ENCODE assay signal across 8 cellular contexts in genomic region chr4:47837582-47838294, GRCh38. TPM values are rescaled to one million over a fixed set of nuclear protein-coding genes. Genes with fewer than 3 reads are reported as not detected.
DNase-seq lines count a peak whose midpoint lies in the region; ATAC-seq and TF ChIP-seq lines count a peak whose summit lies in the region.

Gene CORIN (minus strand): TSS chr4:47838067. CDS start chr4:47837949, 118 bp downstream.

- peaks cover 0 to 30% of the 10 kb centered on the region in 2 donors for H3K27me3 ChIP-seq in left lung

- peaks cover 17% of the 10 kb centered on the region for H3K27me3 Mint-ChIP-seq in stimulated activated naive CD8-positive, alpha-beta T cell treated with anti-CD3 and anti-CD28 coated beads, Interleukin-15, Interleukin-2, amounts not matched to agents 100 ng/mL and 50 ng/mL, for 24 hours

- peak within 1 kb of the TSS; percentile 80 for H3K4me3 Mint-ChIP-seq in stimulated activated naive CD8-positive, alpha-beta T cell treated with anti-CD3 and anti-CD28 coated beads, Interleukin-15, Interleukin-2, amounts not matched to agents 100 ng/mL and 50 ng/mL, for 24 hours

- peaks cover 37% of the 10 kb centered on the region for H3K4me1 Mint-ChIP-seq in stimulated activated naive CD8-positive, alpha-beta T cell treated with anti-CD3 and anti-CD28 coated beads, Interleukin-15, Interleukin-2, amounts not matched to agents 100 ng/mL and 50 ng/mL, for 24 hours (ENCODE audit: low read depth)

- no peaks in the 10 kb centered on the region for H3K36me3 Mint-ChIP-seq in stimulated activated naive CD8-positive, alpha-beta T cell treated with anti-CD3 and anti-CD28 coated beads, Interleukin-15, Interleukin-2, amounts not matched to agents 100 ng/mL and 50 ng/mL, for 24 hours (ENCODE audit: low read depth)

- H3K9me3 Mint-ChIP-seq in stimulated activated naive CD8-positive, alpha-beta T cell treated with anti-CD3 and anti-CD28 coated beads, Interleukin-15, Interleukin-2, amounts not matched to agents 100 ng/mL and 50 ng/mL, for 24 hours: no peaks in the 10 kb centered on the region

- peak; percentile 46 for ATAC-seq in left lung

- H3K4me3 ChIP-seq in GM08714 (ENCODE audit: low read length): peak within 1 kb of the TSS; percentile 59; the same call in 1 of the 2 replicates
- H3K4me3 ChIP-seq in HEK293 (ENCODE audit: low read depth, low read length): peak within 1 kb of the TSS; percentile 58
- H3K4me3 ChIP-seq in cardiac fibroblast (replicated peaks in 1 of 2; ENCODE audit: low read depth in 2 of 2, low read length in 2 of 2): peak within 1 kb of the TSS; percentile 62
- peak within 1 kb of the TSS; percentile 43 to 44 for H3K4me3 ChIP-seq in left lung

- H3K9me3 ChIP-seq in HEK293 (ENCODE audit: control insufficient read depth, insufficient read depth, low read depth, low read length) (no peaks in the 10 kb centered on the region), left lung (no peaks in the 10 kb centered on the region)

- no peak within 1 kb of the TSS for H3K27ac Mint-ChIP-seq in stimulated activated naive CD8-positive, alpha-beta T cell treated with anti-CD3 and anti-CD28 coated beads, Interleukin-15, Interleukin-2, amounts not matched to agents 100 ng/mL and 50 ng/mL, for 24 hours

- intact Hi-C loops in left lung (cut with DNase I): loop anchor here in 1 of 2 donors (10.0 kb wide), 1 partner anchor 153 kb away; no protein-coding TSS in a partner anchor

- H3K4me1 ChIP-seq in HEK293 (ENCODE audit: control insufficient read depth, insufficient read depth, low read length): no peaks in the 10 kb centered on the region
- peaks cover 8 to 33% of the 10 kb centered on the region in 2 donors for H3K4me1 ChIP-seq in left lung

- H3K36me3 ChIP-seq in HEK293 (ENCODE audit: control insufficient read depth in 2 of 2, insufficient read depth in 1 of 2, low read length in 2 of 2) (peaks cover 0 to 5% of the 10 kb centered on the region in 2 experiments; a peak in 1 of 3 replicates), left lung (no peaks in the 10 kb centered on the region)

- TF ChIP-seq CTCF in HEK293 (tag by site-specific recombination; IDR thresholded peaks at IDR 0.05): no peak
- no peak for TF ChIP-seq CTCF in cardiac fibroblast (IDR thresholded peaks at IDR 0.05; ENCODE audit: low read depth, low read length)
- no peak for TF ChIP-seq CTCF in left lung (IDR thresholded peaks at IDR 0.05)
- TF ChIP-seq CTCF in GM20000 (IDR thresholded peaks at IDR 0.05; ENCODE audit: extremely low read depth, missing control alignments): no peak

- DNase-seq in NCI-H69 (lab: John Stamatoyannopoulos, UW) (peak; percentile 43), cardiac fibroblast (ENCODE audit: low read depth in 2 of 2) (no peak), left lung (peak; percentile 36 to 85), HPDE6-E6E7 (ENCODE audit: extremely low spot score) (no peak), GM20000 (ENCODE audit: low spot score) (no peak)

- H3K27ac ChIP-seq in HEK293 (ENCODE audit: extremely low read depth, low read depth, low read length) (no peak within 1 kb of the TSS; the same call in 1 of the 2 replicates), left lung (no peak within 1 kb of the TSS)

- CTCF ChIA-PET in HEK293 (lab: Yijun Ruan, JAX): interaction anchor here (0.6 to 3.1 kb wide), 10 partner anchors 28 to 675 kb away, joined by 3 to 46 read pairs (median 4); no protein-coding TSS in a partner anchor

- POLR2A ChIA-PET in HEK293 (lab: Yijun Ruan, JAX): no interaction called here

TF ChIP-seq in HEK293, 187 proteins besides CTCF, POLR2A, EP300 and RAD21:
- 0 out of 2 replicates have a peak, but pooled peaks have one; percentile 21 for TF ChIP-seq EGR2 (tag by site-specific recombination; IDR thresholded peaks at IDR 0.05; ENCODE audit: low read depth)
- TF ChIP-seq ZBTB20 (tag by site-specific recombination; IDR thresholded peaks at IDR 0.05): peak; percentile 35
- no peak for TF ChIP-seq ZFP69B (tag by site-specific recombination; IDR thresholded peaks at IDR 0.05)
- TF ChIP-seq TCF7L2 (IDR thresholded peaks at IDR 0.05; ENCODE audit: borderline replicate concordance, low read depth, low read length): no peak
- peak; percentile 52 for TF ChIP-seq ZBTB17 (tag by site-specific recombination; IDR thresholded peaks at IDR 0.05)
- TF ChIP-seq OSR2 (tag by site-specific recombination; IDR thresholded peaks at IDR 0.05): no peak
- peak; percentile 41; the same call in 1 of the 2 replicates for TF ChIP-seq SP3 (tag by site-specific recombination; IDR thresholded peaks at IDR 0.05)
- TF ChIP-seq ZBTB8A (tag by site-specific recombination; IDR thresholded peaks at IDR 0.05): 0 out of 2 replicates have a peak, but pooled peaks have one; percentile 4
- no peak for TF ChIP-seq ZNF202 (tag by site-specific recombination; IDR thresholded peaks at IDR 0.05; ENCODE audit: borderline replicate concordance)
- TF ChIP-seq SP2 (tag by site-specific recombination; IDR thresholded peaks at IDR 0.05): peak; percentile 71
- TF ChIP-seq ZNF600 (tag by site-specific recombination; IDR thresholded peaks at IDR 0.05): 0 out of 2 replicates have a peak, but pooled peaks have one; percentile 29
- peak; percentile 84 for TF ChIP-seq KLF1 (tag by site-specific recombination; IDR thresholded peaks at IDR 0.05)
- no peak for TF ChIP-seq ZNF549 (tag by site-specific recombination; IDR thresholded peaks at IDR 0.05)
- TF ChIP-seq ZBTB26 (tag by site-specific recombination; optimal IDR thresholded peaks at IDR 0.05): peak; percentile 1
- 0 out of 2 replicates have a peak, but pooled peaks have one; percentile 20 for TF ChIP-seq KLF9 (tag by site-specific recombination; IDR thresholded peaks at IDR 0.05; ENCODE audit: low read depth)
- TF ChIP-seq ZNF48 (tag by site-specific recombination; IDR thresholded peaks at IDR 0.05): no peak
- no peak for TF ChIP-seq ZNF174 (tag by site-specific recombination; IDR thresholded peaks at IDR 0.05)
- 0 out of 2 replicates have a peak, but pooled peaks have one; percentile 3 for TF ChIP-seq ZNF777 (tag by site-specific recombination; IDR thresholded peaks at IDR 0.05; ENCODE audit: borderline replicate concordance)
- TF ChIP-seq ZNF121 (tag by site-specific recombination; IDR thresholded peaks at IDR 0.05): no peak
- no peak for TF ChIP-seq ZNF354C (tag by site-specific recombination; IDR thresholded peaks at IDR 0.05; ENCODE audit: borderline replicate concordance, low read depth)
- TF ChIP-seq ZNF221 (tag by site-specific recombination; IDR thresholded peaks at IDR 0.05; ENCODE audit: borderline replicate concordance): no peak
- peak; percentile 34; the same call in 1 of the 2 replicates for TF ChIP-seq GLIS2 (tag by site-specific recombination; IDR thresholded peaks at IDR 0.05)
- no peak for TF ChIP-seq ZNF501 (tag by site-specific recombination; IDR thresholded peaks at IDR 0.05)
- no peak for TF ChIP-seq ZFP3 (tag by site-specific recombination; IDR thresholded peaks at IDR 0.05; ENCODE audit: low read depth)
- TF ChIP-seq FEZF1 (tag by site-specific recombination; IDR thresholded peaks at IDR 0.05): no peak

RNA-seq across cellular contexts. Expression of gene CORIN, which starts in this region (rescaled TPM):
- total RNA-seq in left lung: 1 to 10 TPM; 1.4 to 6.3 TPM

Comparison
In these comparisons a context has a peak if more than half of its experiments do, and no peak if none do; other contexts are left out.
1. DNase-seq: peak in NCI-H69 (single experiment) and left lung (2 of 2); none in cardiac fibroblast (0 of 2), HPDE6-E6E7 (single experiment) and GM20000 (single experiment).
2. Peak in every context shown above with its lines, with median percentiles within 50 percentile points of each other: H3K4me3 ChIP-seq.